1 cellular context compared by ENCODE assay signal in the genomic region with DNA sequence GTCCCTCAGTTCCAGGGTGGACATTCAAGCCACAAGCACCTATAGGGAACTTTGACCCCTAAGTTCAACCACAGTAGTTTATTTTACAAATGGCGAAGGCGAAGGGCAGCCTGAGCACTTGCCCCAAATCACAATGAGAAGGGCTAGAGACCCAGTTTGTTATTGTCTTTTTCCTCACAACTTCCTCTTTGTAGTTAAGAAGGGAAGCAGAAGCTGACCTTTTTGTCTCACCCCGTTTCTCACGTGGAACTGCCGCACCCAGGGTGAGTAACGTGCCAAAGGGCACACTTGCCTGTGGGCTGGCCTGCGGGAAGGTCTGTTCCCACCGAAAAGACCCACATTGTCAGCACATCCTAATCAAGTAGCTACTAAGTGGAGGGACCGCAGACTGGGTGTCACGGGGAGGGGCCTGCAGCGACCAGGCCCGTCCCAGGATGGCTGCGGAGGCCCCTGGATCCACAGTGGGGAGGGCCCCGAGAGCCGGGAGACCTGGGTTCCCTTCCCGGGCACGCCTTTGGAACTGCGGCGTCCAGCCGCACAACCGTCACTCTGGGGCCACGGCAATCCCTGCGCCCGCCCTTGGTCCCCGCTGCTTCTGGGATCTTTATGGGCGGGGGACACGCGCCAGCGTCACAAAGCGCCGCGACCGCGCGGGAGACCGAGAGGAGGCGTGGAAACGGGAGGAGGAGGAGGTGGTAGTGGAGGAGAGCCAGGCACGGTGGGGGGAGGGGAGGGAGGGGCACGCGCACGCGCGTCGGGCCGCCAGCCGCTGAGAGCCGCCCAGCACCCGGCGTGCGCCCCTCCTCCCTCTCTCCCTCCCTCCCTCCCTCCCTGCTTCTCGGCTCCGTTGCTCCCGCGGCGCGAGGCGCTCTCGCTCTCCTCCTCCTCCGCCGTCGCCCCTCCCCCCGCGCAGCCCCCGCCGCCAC.
TF ChIP-seq lines count a peak whose summit lies in the region.

A gene with protein sequence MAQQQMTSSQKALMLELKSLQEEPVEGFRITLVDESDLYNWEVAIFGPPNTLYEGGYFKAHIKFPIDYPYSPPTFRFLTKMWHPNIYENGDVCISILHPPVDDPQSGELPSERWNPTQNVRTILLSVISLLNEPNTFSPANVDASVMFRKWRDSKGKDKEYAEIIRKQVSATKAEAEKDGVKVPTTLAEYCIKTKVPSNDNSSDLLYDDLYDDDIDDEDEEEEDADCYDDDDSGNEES (plus strand): TSS at position 834 of the 926 bp plus-strand sequence. CDS start 598 bp downstream, outside the sequence.

TF ChIP-seq in GM12878, 131 proteins besides CTCF, POLR2A, EP300 and RAD21 (continued from another document and continues in another):
- TF ChIP-seq, protein P1, sequence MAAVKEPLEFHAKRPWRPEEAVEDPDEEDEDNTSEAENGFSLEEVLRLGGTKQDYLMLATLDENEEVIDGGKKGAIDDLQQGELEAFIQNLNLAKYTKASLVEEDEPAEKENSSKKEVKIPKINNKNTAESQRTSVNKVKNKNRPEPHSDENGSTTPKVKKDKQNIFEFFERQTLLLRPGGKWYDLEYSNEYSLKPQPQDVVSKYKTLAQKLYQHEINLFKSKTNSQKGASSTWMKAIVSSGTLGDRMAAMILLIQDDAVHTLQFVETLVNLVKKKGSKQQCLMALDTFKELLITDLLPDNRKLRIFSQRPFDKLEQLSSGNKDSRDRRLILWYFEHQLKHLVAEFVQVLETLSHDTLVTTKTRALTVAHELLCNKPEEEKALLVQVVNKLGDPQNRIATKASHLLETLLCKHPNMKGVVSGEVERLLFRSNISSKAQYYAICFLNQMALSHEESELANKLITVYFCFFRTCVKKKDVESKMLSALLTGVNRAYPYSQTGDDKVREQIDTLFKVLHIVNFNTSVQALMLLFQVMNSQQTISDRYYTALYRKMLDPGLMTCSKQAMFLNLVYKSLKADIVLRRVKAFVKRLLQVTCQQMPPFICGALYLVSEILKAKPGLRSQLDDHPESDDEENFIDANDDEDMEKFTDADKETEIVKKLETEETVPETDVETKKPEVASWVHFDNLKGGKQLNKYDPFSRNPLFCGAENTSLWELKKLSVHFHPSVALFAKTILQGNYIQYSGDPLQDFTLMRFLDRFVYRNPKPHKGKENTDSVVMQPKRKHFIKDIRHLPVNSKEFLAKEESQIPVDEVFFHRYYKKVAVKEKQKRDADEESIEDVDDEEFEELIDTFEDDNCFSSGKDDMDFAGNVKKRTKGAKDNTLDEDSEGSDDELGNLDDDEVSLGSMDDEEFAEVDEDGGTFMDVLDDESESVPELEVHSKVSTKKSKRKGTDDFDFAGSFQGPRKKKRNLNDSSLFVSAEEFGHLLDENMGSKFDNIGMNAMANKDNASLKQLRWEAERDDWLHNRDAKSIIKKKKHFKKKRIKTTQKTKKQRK (IDR thresholded peaks at IDR 0.05; ENCODE audit: low read depth, low read length), result no peak
- peak; percentile 22 for TF ChIP-seq MAX (IDR thresholded peaks at IDR 0.05; ENCODE audit: low read depth, low read length)
- no peak for TF ChIP-seq ZNF622 (IDR thresholded peaks at IDR 0.05)
- peak; percentile 75 for TF ChIP-seq NR2C1 (IDR thresholded peaks at IDR 0.05)
- TF ChIP-seq CHD1 (IDR thresholded peaks at IDR 0.05; ENCODE audit: low read depth, low read length), result peak; percentile 18; the same call in 1 of the 2 replicates
- peak; percentile 72 for TF ChIP-seq EED (IDR thresholded peaks at IDR 0.05; ENCODE audit: low read depth)
- TF ChIP-seq, protein P2, sequence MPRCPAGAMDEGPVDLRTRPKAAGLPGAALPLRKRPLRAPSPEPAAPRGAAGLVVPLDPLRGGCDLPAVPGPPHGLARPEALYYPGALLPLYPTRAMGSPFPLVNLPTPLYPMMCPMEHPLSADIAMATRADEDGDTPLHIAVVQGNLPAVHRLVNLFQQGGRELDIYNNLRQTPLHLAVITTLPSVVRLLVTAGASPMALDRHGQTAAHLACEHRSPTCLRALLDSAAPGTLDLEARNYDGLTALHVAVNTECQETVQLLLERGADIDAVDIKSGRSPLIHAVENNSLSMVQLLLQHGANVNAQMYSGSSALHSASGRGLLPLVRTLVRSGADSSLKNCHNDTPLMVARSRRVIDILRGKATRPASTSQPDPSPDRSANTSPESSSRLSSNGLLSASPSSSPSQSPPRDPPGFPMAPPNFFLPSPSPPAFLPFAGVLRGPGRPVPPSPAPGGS (IDR thresholded peaks at IDR 0.05; ENCODE audit: borderline replicate concordance, insufficient read depth, low read depth, low read length, poor library complexity, severe bottlenecking), result peak; percentile 50
- no peak for TF ChIP-seq FOS (IDR thresholded peaks at IDR 0.05; ENCODE audit: borderline replicate concordance, extremely low read depth, insufficient read length)
- TF ChIP-seq MYC (IDR thresholded peaks at IDR 0.05; ENCODE audit: insufficient read depth, insufficient read length, insufficient replicate concordance, low read length, severe bottlenecking), result no peak
- TF ChIP-seq, protein P3, sequence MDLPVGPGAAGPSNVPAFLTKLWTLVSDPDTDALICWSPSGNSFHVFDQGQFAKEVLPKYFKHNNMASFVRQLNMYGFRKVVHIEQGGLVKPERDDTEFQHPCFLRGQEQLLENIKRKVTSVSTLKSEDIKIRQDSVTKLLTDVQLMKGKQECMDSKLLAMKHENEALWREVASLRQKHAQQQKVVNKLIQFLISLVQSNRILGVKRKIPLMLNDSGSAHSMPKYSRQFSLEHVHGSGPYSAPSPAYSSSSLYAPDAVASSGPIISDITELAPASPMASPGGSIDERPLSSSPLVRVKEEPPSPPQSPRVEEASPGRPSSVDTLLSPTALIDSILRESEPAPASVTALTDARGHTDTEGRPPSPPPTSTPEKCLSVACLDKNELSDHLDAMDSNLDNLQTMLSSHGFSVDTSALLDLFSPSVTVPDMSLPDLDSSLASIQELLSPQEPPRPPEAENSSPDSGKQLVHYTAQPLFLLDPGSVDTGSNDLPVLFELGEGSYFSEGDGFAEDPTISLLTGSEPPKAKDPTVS (IDR thresholded peaks at IDR 0.05; ENCODE audit: low read depth, low read length), result no peak
- no peak for TF ChIP-seq TBL1XR1 (IDR thresholded peaks at IDR 0.05; ENCODE audit: low read depth, low read length)
- TF ChIP-seq, protein P4, sequence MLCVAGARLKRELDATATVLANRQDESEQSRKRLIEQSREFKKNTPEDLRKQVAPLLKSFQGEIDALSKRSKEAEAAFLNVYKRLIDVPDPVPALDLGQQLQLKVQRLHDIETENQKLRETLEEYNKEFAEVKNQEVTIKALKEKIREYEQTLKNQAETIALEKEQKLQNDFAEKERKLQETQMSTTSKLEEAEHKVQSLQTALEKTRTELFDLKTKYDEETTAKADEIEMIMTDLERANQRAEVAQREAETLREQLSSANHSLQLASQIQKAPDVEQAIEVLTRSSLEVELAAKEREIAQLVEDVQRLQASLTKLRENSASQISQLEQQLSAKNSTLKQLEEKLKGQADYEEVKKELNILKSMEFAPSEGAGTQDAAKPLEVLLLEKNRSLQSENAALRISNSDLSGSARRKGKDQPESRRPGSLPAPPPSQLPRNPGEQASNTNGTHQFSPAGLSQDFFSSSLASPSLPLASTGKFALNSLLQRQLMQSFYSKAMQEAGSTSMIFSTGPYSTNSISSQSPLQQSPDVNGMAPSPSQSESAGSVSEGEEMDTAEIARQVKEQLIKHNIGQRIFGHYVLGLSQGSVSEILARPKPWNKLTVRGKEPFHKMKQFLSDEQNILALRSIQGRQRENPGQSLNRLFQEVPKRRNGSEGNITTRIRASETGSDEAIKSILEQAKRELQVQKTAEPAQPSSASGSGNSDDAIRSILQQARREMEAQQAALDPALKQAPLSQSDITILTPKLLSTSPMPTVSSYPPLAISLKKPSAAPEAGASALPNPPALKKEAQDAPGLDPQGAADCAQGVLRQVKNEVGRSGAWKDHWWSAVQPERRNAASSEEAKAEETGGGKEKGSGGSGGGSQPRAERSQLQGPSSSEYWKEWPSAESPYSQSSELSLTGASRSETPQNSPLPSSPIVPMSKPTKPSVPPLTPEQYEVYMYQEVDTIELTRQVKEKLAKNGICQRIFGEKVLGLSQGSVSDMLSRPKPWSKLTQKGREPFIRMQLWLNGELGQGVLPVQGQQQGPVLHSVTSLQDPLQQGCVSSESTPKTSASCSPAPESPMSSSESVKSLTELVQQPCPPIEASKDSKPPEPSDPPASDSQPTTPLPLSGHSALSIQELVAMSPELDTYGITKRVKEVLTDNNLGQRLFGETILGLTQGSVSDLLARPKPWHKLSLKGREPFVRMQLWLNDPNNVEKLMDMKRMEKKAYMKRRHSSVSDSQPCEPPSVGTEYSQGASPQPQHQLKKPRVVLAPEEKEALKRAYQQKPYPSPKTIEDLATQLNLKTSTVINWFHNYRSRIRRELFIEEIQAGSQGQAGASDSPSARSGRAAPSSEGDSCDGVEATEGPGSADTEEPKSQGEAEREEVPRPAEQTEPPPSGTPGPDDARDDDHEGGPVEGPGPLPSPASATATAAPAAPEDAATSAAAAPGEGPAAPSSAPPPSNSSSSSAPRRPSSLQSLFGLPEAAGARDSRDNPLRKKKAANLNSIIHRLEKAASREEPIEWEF (IDR thresholded peaks at IDR 0.05; ENCODE audit: insufficient replicate concordance, low read depth, low read length), result no peak
- TF ChIP-seq SP1 (IDR thresholded peaks at IDR 0.05; ENCODE audit: low read depth, low read length), result peak; percentile 52
- TF ChIP-seq SIX5 (IDR thresholded peaks at IDR 0.05; ENCODE audit: low read depth, low read length, severe bottlenecking), result no peak
- TF ChIP-seq, protein P5, sequence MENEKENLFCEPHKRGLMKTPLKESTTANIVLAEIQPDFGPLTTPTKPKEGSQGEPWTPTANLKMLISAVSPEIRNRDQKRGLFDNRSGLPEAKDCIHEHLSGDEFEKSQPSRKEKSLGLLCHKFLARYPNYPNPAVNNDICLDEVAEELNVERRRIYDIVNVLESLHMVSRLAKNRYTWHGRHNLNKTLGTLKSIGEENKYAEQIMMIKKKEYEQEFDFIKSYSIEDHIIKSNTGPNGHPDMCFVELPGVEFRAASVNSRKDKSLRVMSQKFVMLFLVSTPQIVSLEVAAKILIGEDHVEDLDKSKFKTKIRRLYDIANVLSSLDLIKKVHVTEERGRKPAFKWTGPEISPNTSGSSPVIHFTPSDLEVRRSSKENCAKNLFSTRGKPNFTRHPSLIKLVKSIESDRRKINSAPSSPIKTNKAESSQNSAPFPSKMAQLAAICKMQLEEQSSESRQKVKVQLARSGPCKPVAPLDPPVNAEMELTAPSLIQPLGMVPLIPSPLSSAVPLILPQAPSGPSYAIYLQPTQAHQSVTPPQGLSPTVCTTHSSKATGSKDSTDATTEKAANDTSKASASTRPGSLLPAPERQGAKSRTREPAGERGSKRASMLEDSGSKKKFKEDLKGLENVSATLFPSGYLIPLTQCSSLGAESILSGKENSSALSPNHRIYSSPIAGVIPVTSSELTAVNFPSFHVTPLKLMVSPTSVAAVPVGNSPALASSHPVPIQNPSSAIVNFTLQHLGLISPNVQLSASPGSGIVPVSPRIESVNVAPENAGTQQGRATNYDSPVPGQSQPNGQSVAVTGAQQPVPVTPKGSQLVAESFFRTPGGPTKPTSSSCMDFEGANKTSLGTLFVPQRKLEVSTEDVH (IDR thresholded peaks at IDR 0.05; ENCODE audit: low read depth, partially characterized antibody), result no peak
- no peak for TF ChIP-seq MTA3 (IDR thresholded peaks at IDR 0.05; ENCODE audit: borderline replicate concordance, low read length)
- TF ChIP-seq PRDM15 (CRISPR knock-in tag; IDR thresholded peaks at IDR 0.05), result no peak
- TF ChIP-seq ZNF687 (IDR thresholded peaks at IDR 0.05), result peak; percentile 89
- TF ChIP-seq NBN (IDR thresholded peaks at IDR 0.05), result peak; percentile 85; the same call in 1 of the 2 replicates
